ENCODE assay signal across 12 cellular contexts in the genomic region with DNA sequence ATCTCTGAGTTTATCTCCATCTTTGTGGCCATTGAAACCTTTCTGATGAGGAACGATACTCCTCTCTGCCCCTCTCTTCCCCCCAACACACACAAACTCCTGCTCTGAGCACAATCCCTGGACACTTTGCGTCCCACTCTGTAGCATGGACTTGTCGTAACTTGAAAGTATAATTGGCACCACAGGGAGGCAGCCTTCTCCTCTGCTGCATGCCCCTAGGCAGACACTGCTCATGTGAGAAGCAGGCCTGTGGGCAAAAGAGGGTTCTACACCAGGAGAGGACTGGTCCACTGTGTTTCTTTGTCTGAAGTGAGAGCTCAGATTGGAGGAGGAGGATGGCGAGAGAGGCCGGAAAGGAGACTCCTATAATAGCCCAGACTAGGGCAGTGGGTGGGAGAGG. TPM values are rescaled to one million over a fixed set of nuclear protein-coding genes. Genes with fewer than 3 reads are reported as not detected.
DNase-seq lines count a peak whose midpoint lies in the region; ATAC-seq, FAIRE-seq and TF ChIP-seq lines count a peak whose summit lies in the region.
"Had no signal": no experiment of that assay in that cellular context is flagged by ENCODE, and none has a peak within 500 bp of the region (broad histone marks: within the 10 kb centered on the region; RNA-seq: fewer than 3 reads in every experiment).

No MANE protein-coding gene starts in this region.

- H3K79me2 ChIP-seq in osteoblast (ENCODE audit: insufficient read depth, low read length), result peaks cover 12% of the 10 kb centered on the region

- peaks cover 11% of the 10 kb centered on the region for H3K4me1 ChIP-seq in osteoblast (ENCODE audit: insufficient read depth, low read length)
- H3K4me1 ChIP-seq in left ventricle myocardium inferior, result peaks cover 18% of the 10 kb centered on the region

- H3K27me3 ChIP-seq in bronchial epithelial cell (ENCODE audit: control insufficient read depth, insufficient read depth, low read length) (no peaks in the 10 kb centered on the region), osteoblast (ENCODE audit: insufficient read depth, low read length) (peaks cover 2% of the 10 kb centered on the region), left ventricle myocardium inferior (ENCODE audit: low read depth) (no peaks in the 10 kb centered on the region)
- H3K27me3 ChIP-seq: left lung had no signal

- FAIRE-seq in bronchial epithelial cell (lab: Jason Lieb, UNC), result peak; percentile 68

- TF ChIP-seq CTCF in bronchial epithelial cell (IDR thresholded peaks at IDR 0.05; ENCODE audit: insufficient read depth, low read length, severe bottlenecking) (peak; percentile 18), osteoblast (IDR thresholded peaks at IDR 0.05; ENCODE audit: extremely low read depth, low read depth, low read length) (peak; percentile 28), left ventricle myocardium inferior (IDR thresholded peaks at IDR 0.05; ENCODE audit: borderline replicate concordance) (no peak)

- H3K4me3 ChIP-seq in bronchial epithelial cell (ENCODE audit: low read depth, low read length) (no peak overlapping the region), osteoblast (ENCODE audit: insufficient read depth, low read length) (no peak overlapping the region), left ventricle myocardium inferior (no peak overlapping the region)
- H3K4me3 ChIP-seq: left lung, psoas muscle had no signal

- no peaks in the 10 kb centered on the region for H4K20me1 ChIP-seq in osteoblast (ENCODE audit: insufficient read depth, low read length)

- H3K36me3 ChIP-seq in bronchial epithelial cell (ENCODE audit: control insufficient read depth, insufficient read depth, low read length) (no peaks in the 10 kb centered on the region), osteoblast (ENCODE audit: insufficient read depth, low read length) (no peaks in the 10 kb centered on the region), left ventricle myocardium inferior (no peaks in the 10 kb centered on the region)
- H3K36me3 ChIP-seq: left lung had no signal

- peak; percentile 18 for DNase-seq in activated CD4-positive, alpha-beta T cell treated with anti-CD3 and anti-CD28 coated beads for 48 hours
- no peak for DNase-seq in activated CD4-positive, alpha-beta T cell treated with anti-CD3 and anti-CD28 coated beads for 4 hours
- DNase-seq in NAMALWA (ENCODE audit: low spot score), result peak; percentile 30
- DNase-seq in bronchial epithelial cell (ENCODE audit: low read depth), result peak; percentile 19
- peak; percentile 69 for DNase-seq in osteoblast (ENCODE audit: insufficient read length, low spot score, missing footprints)
- no peak for DNase-seq in D341Med (ENCODE audit: low spot score)
- DNase-seq in left ventricle myocardium inferior, result no peak
- DNase-seq: left lung, psoas muscle, T-helper 17 cell had no signal

- H3K9me3 ChIP-seq in osteoblast (ENCODE audit: low read depth, low read length) (no peaks in the 10 kb centered on the region), left ventricle myocardium inferior (replicated peaks) (no peaks in the 10 kb centered on the region)
- H3K9me3 ChIP-seq: left lung, psoas muscle had no signal

- intact Hi-C loops in left ventricle myocardium inferior (cut with micrococcal nuclease), result no loop called here

- no peak overlapping the region for H3K4me2 ChIP-seq in osteoblast (ENCODE audit: insufficient read depth, low read length)

- no peak for ATAC-seq in GM21576 (IDR thresholded peaks at IDR 0.05; ENCODE audit: unreplicated experiment)
- ATAC-seq: left lung, psoas muscle, T-helper 17 cell had no signal

- no peak overlapping the region for H2AFZ ChIP-seq in osteoblast (ENCODE audit: low read length)

- H3K27ac ChIP-seq in osteoblast (ENCODE audit: low read depth, low read length) (no peak overlapping the region), left ventricle myocardium inferior (replicated peaks) (no peak overlapping the region)
- H3K27ac ChIP-seq: left lung, psoas muscle had no signal

RNA-seq across cellular contexts. Expression of a gene that starts 3.8 kb away (rescaled TPM):
- 5.3 and 5.9 TPM in 2 replicates for total RNA-seq in bronchial epithelial cell
- total RNA-seq in osteoblast, result 6.2 and 7.4 TPM in 2 replicates
- total RNA-seq in left ventricle myocardium inferior, result 5.1 TPM

RNA-seq across cellular contexts. Expression of a gene that starts 33.0 kb away (rescaled TPM):
- 7.4 and 12.5 TPM in 2 replicates for total RNA-seq in bronchial epithelial cell
- total RNA-seq in osteoblast, result not detected in 2 replicates
- total RNA-seq in left ventricle myocardium inferior, result 0.14 TPM
- total RNA-seq: fibroblast of lung had no signal

RNA-seq across cellular contexts. Expression of a gene that starts 52.4 kb away (rescaled TPM):
- total RNA-seq in bronchial epithelial cell (29.4 and 30.8 TPM in 2 replicates), osteoblast (19.7 and 27.9 TPM in 2 replicates), left ventricle myocardium inferior (16.1 TPM)

Comparison
In these comparisons a context has a peak if more than half of its experiments do, and no peak if none do; other contexts are left out.
1. DNase-seq: peak in activated CD4-positive, alpha-beta T cell treated with anti-CD3 and anti-CD28 coated beads for 48 hours (single experiment), NAMALWA (single experiment), bronchial epithelial cell (single experiment) and osteoblast (single experiment); none in activated CD4-positive, alpha-beta T cell treated with anti-CD3 and anti-CD28 coated beads for 4 hours (0 of 2), D341Med (single experiment) and left ventricle myocardium inferior (single experiment).